ENCODE assay signal across 3 cellular contexts in the genomic region with DNA sequence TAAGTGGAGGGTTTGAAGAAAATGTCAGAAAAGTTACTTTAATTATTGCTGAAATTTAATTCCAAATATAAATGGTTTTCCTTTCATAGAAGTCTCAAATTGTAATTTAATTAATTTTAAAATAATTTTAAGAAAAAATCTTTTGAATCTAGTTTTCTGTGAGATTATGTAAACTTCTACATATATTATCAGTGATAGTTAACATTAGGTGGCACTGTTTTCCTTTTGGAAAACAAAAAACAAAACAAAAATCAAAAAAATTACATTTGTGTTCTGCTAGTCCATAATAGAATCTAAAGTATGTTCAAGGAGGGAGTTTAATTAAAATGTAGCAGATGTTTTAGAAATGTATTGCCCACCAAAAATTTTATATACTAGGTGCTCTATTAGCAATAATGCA.
TF ChIP-seq lines count a peak whose summit lies in the region.

No MANE protein-coding gene starts in this region.

TF ChIP-seq in SK-N-SH, 30 proteins besides CTCF, POLR2A, EP300 and RAD21:
- TF ChIP-seq, protein P1, sequence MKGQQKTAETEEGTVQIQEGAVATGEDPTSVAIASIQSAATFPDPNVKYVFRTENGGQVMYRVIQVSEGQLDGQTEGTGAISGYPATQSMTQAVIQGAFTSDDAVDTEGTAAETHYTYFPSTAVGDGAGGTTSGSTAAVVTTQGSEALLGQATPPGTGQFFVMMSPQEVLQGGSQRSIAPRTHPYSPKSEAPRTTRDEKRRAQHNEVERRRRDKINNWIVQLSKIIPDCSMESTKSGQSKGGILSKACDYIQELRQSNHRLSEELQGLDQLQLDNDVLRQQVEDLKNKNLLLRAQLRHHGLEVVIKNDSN (IDR thresholded peaks at IDR 0.05; ENCODE audit: borderline replicate concordance, low read depth): no peak
- TF ChIP-seq NFIC (IDR thresholded peaks at IDR 0.05; ENCODE audit: borderline replicate concordance) (no peak), YY1 (IDR thresholded peaks at IDR 0.05; ENCODE audit: low read depth) (no peak), RFX5 (IDR thresholded peaks at IDR 0.05; ENCODE audit: low read length) (no peak), RXRA (IDR thresholded peaks at IDR 0.05; ENCODE audit: borderline replicate concordance, low read depth) (no peak), MXI1 (IDR thresholded peaks at IDR 0.05; ENCODE audit: low read depth, low read length) (no peak)
- TF ChIP-seq, protein P2, sequence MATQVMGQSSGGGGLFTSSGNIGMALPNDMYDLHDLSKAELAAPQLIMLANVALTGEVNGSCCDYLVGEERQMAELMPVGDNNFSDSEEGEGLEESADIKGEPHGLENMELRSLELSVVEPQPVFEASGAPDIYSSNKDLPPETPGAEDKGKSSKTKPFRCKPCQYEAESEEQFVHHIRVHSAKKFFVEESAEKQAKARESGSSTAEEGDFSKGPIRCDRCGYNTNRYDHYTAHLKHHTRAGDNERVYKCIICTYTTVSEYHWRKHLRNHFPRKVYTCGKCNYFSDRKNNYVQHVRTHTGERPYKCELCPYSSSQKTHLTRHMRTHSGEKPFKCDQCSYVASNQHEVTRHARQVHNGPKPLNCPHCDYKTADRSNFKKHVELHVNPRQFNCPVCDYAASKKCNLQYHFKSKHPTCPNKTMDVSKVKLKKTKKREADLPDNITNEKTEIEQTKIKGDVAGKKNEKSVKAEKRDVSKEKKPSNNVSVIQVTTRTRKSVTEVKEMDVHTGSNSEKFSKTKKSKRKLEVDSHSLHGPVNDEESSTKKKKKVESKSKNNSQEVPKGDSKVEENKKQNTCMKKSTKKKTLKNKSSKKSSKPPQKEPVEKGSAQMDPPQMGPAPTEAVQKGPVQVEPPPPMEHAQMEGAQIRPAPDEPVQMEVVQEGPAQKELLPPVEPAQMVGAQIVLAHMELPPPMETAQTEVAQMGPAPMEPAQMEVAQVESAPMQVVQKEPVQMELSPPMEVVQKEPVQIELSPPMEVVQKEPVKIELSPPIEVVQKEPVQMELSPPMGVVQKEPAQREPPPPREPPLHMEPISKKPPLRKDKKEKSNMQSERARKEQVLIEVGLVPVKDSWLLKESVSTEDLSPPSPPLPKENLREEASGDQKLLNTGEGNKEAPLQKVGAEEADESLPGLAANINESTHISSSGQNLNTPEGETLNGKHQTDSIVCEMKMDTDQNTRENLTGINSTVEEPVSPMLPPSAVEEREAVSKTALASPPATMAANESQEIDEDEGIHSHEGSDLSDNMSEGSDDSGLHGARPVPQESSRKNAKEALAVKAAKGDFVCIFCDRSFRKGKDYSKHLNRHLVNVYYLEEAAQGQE (IDR thresholded peaks at IDR 0.05; ENCODE audit: low read depth, low read length): no peak
- TF ChIP-seq, protein P3, sequence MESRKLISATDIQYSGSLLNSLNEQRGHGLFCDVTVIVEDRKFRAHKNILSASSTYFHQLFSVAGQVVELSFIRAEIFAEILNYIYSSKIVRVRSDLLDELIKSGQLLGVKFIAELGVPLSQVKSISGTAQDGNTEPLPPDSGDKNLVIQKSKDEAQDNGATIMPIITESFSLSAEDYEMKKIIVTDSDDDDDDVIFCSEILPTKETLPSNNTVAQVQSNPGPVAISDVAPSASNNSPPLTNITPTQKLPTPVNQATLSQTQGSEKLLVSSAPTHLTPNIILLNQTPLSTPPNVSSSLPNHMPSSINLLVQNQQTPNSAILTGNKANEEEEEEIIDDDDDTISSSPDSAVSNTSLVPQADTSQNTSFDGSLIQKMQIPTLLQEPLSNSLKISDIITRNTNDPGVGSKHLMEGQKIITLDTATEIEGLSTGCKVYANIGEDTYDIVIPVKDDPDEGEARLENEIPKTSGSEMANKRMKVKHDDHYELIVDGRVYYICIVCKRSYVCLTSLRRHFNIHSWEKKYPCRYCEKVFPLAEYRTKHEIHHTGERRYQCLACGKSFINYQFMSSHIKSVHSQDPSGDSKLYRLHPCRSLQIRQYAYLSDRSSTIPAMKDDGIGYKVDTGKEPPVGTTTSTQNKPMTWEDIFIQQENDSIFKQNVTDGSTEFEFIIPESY (IDR thresholded peaks at IDR 0.05; ENCODE audit: borderline replicate concordance, low read depth): no peak

TF ChIP-seq in SK-N-SH treated with all-trans-retinoic acid at 6 μM for 48 hours, 23 proteins besides CTCF, POLR2A, EP300 and RAD21:
- TF ChIP-seq BACH2 (CRISPR knock-in tag; IDR thresholded peaks at IDR 0.05; ENCODE audit: borderline replicate concordance): no peak
- TF ChIP-seq, protein P4, sequence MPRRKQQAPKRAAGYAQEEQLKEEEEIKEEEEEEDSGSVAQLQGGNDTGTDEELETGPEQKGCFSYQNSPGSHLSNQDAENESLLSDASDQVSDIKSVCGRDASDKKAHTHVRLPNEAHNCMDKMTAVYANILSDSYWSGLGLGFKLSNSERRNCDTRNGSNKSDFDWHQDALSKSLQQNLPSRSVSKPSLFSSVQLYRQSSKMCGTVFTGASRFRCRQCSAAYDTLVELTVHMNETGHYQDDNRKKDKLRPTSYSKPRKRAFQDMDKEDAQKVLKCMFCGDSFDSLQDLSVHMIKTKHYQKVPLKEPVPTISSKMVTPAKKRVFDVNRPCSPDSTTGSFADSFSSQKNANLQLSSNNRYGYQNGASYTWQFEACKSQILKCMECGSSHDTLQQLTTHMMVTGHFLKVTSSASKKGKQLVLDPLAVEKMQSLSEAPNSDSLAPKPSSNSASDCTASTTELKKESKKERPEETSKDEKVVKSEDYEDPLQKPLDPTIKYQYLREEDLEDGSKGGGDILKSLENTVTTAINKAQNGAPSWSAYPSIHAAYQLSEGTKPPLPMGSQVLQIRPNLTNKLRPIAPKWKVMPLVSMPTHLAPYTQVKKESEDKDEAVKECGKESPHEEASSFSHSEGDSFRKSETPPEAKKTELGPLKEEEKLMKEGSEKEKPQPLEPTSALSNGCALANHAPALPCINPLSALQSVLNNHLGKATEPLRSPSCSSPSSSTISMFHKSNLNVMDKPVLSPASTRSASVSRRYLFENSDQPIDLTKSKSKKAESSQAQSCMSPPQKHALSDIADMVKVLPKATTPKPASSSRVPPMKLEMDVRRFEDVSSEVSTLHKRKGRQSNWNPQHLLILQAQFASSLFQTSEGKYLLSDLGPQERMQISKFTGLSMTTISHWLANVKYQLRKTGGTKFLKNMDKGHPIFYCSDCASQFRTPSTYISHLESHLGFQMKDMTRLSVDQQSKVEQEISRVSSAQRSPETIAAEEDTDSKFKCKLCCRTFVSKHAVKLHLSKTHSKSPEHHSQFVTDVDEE (CRISPR knock-in tag; IDR thresholded peaks at IDR 0.05): no peak
- no peak for TF ChIP-seq OSR1 (CRISPR knock-in tag; IDR thresholded peaks at IDR 0.05)
- no peak for TF ChIP-seq ZNF70 (CRISPR knock-in tag; IDR thresholded peaks at IDR 0.05)
- TF ChIP-seq ZFP3 (CRISPR knock-in tag; IDR thresholded peaks at IDR 0.05): no peak
- TF ChIP-seq TCF4 (CRISPR knock-in tag; IDR thresholded peaks at IDR 0.05; ENCODE audit: borderline replicate concordance): no peak
- TF ChIP-seq, protein P5, sequence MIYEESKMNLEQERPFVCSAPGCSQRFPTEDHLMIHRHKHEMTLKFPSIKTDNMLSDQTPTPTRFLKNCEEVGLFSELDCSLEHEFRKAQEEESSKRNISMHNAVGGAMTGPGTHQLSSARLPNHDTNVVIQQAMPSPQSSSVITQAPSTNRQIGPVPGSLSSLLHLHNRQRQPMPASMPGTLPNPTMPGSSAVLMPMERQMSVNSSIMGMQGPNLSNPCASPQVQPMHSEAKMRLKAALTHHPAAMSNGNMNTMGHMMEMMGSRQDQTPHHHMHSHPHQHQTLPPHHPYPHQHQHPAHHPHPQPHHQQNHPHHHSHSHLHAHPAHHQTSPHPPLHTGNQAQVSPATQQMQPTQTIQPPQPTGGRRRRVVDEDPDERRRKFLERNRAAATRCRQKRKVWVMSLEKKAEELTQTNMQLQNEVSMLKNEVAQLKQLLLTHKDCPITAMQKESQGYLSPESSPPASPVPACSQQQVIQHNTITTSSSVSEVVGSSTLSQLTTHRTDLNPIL (CRISPR knock-in tag; IDR thresholded peaks at IDR 0.05; ENCODE audit: low read depth): no peak

TF ChIP-seq in HepG2, 621 proteins besides CTCF, POLR2A, EP300 and RAD21:
- TF ChIP-seq STAG1 (CRISPR knock-in tag; IDR thresholded peaks at IDR 0.05) (peak; percentile 32), HES4 (CRISPR knock-in tag; IDR thresholded peaks at IDR 0.05; ENCODE audit: borderline replicate concordance) (no peak)
